ENCODE assay signal across 31 cellular contexts in the genomic region with DNA sequence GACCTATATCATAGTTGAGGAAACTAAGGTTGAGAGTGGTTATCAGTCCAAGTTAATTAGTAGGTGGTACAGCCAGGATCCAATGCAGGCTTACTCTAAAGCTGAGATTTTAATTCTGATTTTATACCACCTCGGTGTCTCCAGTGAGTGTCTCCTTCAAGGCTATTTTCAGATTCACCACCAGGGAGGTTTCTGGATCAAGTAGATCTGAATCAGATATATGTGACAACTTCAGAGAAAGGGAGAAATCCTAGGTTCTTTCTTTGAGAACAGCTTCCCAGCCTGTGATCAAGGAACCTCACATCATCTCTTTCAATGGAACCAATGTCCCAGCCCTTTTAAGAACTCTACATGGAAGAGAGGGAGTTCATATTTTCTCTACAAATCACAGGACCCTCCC.
"Had no signal": no experiment of that assay in that cellular context is flagged by ENCODE, and none has a peak within 500 bp of the region (broad histone marks: within the 10 kb centered on the region; RNA-seq: fewer than 3 reads in every experiment).

No MANE protein-coding gene starts in this region.

- H3K9me3 Mint-ChIP-seq: activated CD4-positive, alpha-beta memory T cell treated with anti-CD3 and anti-CD28 coated beads for 36 hours; activated T-cell treated with anti-CD3 and anti-CD28 coated beads, Interleukin-2, amount 50 U/mL, for 24 hours; activated T-helper 17 cell treated with anti-CD3 and anti-CD28 coated beads, Interleukin-2, amount 50 U/mL, for 72 hours; T-helper 2 cell treated with Interferon-gamma antibody and Interleukin-4, amounts not matched to agents 5 μg/mL and 100 μg/mL, for 36 hours had no signal

- H3K36me3 ChIP-seq: gastrocnemius medialis, heart right ventricle, WERI-Rb-1 had no signal

- H3K27me3 Mint-ChIP-seq: activated B cell treated with CpG ODN at 0.5 μM for 24 hours; activated CD4-positive, alpha-beta memory T cell treated with anti-CD3 and anti-CD28 coated beads for 36 hours; activated CD8-positive, alpha-beta memory T cell treated with anti-CD3 and anti-CD28 coated beads, Interleukin-2, amount 10 ng/mL, durations not matched to agents 7 days and 5 days; activated T-cell treated with anti-CD3 and anti-CD28 coated beads, Interleukin-2, amount 50 U/mL, for 24 hours; effector memory CD8-positive, alpha-beta T cell had no signal

- H3K4me3 Mint-ChIP-seq: activated B cell treated with CpG ODN at 0.5 μM for 24 hours; activated CD4-positive, alpha-beta memory T cell treated with anti-CD3 and anti-CD28 coated beads for 36 hours; activated CD8-positive, alpha-beta memory T cell treated with anti-CD3 and anti-CD28 coated beads, Interleukin-2, amount 10 ng/mL, durations not matched to agents 7 days and 5 days; activated CD8-positive, alpha-beta T cell treated with anti-CD3 and anti-CD28 coated beads, Interleukin-2, amount 10 ng/mL, durations not matched to agents 7 days and 5 days; activated naive CD8-positive, alpha-beta T cell; activated T-cell treated with anti-CD3 and anti-CD28 coated beads, Interleukin-2, amount 50 U/mL, for 24 hours; activated T-helper 17 cell treated with anti-CD3 and anti-CD28 coated beads, Interleukin-2, amount 50 U/mL, for 72 hours; effector memory CD8-positive, alpha-beta T cell; T-helper 17 cell; T-helper 2 cell treated with Interferon-gamma antibody and Interleukin-4, amounts not matched to agents 5 μg/mL and 100 μg/mL, for 36 hours had no signal

- H3K4me1 Mint-ChIP-seq: activated B cell treated with CpG ODN at 0.5 μM for 24 hours; activated CD8-positive, alpha-beta memory T cell treated with anti-CD3 and anti-CD28 coated beads, Interleukin-2, amount 10 ng/mL, durations not matched to agents 7 days and 5 days; activated T-helper 17 cell treated with anti-CD3 and anti-CD28 coated beads, Interleukin-2, amount 50 U/mL, for 72 hours had no signal

- H3K4me3 ChIP-seq: body of pancreas, gastrocnemius medialis, heart right ventricle had no signal

- H3K27ac Mint-ChIP-seq: activated B cell treated with CpG ODN at 0.5 μM for 24 hours; activated CD4-positive, alpha-beta memory T cell treated with anti-CD3 and anti-CD28 coated beads for 36 hours; activated CD8-positive, alpha-beta memory T cell treated with anti-CD3 and anti-CD28 coated beads, Interleukin-2, amount 10 ng/mL, durations not matched to agents 7 days and 5 days; activated CD8-positive, alpha-beta T cell treated with anti-CD3 and anti-CD28 coated beads, Interleukin-2, amount 10 ng/mL, durations not matched to agents 7 days and 5 days; activated naive CD8-positive, alpha-beta T cell; activated T-cell treated with anti-CD3 and anti-CD28 coated beads, Interleukin-2, amount 50 U/mL, for 24 hours; activated T-helper 17 cell treated with anti-CD3 and anti-CD28 coated beads, Interleukin-2, amount 50 U/mL, for 72 hours; effector memory CD8-positive, alpha-beta T cell; T-helper 17 cell; T-helper 2 cell treated with Interferon-gamma antibody and Interleukin-4, amounts not matched to agents 5 μg/mL and 100 μg/mL, for 36 hours had no signal

- H3K36me3 Mint-ChIP-seq: activated CD4-positive, alpha-beta memory T cell treated with anti-CD3 and anti-CD28 coated beads for 36 hours; activated CD8-positive, alpha-beta memory T cell treated with anti-CD3 and anti-CD28 coated beads, Interleukin-2, amount 10 ng/mL, durations not matched to agents 7 days and 5 days; activated naive CD8-positive, alpha-beta T cell had no signal

- H3K9me3 ChIP-seq: body of pancreas, gastrocnemius medialis, heart right ventricle had no signal

- H3K27me3 ChIP-seq: body of pancreas, foreskin keratinocyte, gastrocnemius medialis had no signal

- ATAC-seq: activated CD4-positive, CD25-positive, alpha-beta regulatory T cell treated with anti-CD3 and anti-CD28 coated beads, Interleukin-2, amount 50 U/mL, for 24 hours; activated CD8-positive, alpha-beta memory T cell treated with anti-CD3 and anti-CD28 coated beads, Interleukin-2, amount 10 ng/mL, durations not matched to agents 7 days and 5 days; activated CD8-positive, alpha-beta T cell treated with anti-CD3 and anti-CD28 coated beads, Interleukin-2, amount 10 ng/mL, durations not matched to agents 7 days and 5 days; activated T-helper 17 cell treated with anti-CD3 and anti-CD28 coated beads, Interleukin-2, amount 50 U/mL, for 72 hours; body of pancreas; effector memory CD8-positive, alpha-beta T cell; esophagus mucosa; foreskin keratinocyte; gastrocnemius medialis; heart right ventricle; T-helper 17 cell had no signal

- H3K27ac ChIP-seq: body of pancreas, foreskin keratinocyte, gastrocnemius medialis, heart right ventricle, WERI-Rb-1 had no signal

- DNase-seq: activated B cell treated with CpG ODN at 0.5 μM for 24 hours; activated CD4-positive, alpha-beta memory T cell treated with anti-CD3 and anti-CD28 coated beads for 36 hours; activated CD4-positive, alpha-beta T cell treated with anti-CD3 and anti-CD28 coated beads for 48 hours; activated CD8-positive, alpha-beta memory T cell treated with anti-CD3 and anti-CD28 coated beads, Interleukin-2, amount 10 ng/mL, durations not matched to agents 7 days and 5 days; activated CD8-positive, alpha-beta memory T cell treated with anti-CD3 and anti-CD28 coated beads, Interleukin-2, amount 50 U/mL, for 4 hours; activated CD8-positive, alpha-beta T cell treated with anti-CD3 and anti-CD28 coated beads, Interleukin-2, amount 10 ng/mL, durations not matched to agents 7 days and 5 days; activated effector memory CD4-positive, alpha-beta T cell treated with Interleukin-2 at 50 U/mL for 16 hours; activated gamma-delta T cell treated with Interleukin-2 at 50 U/mL for 16 hours; activated naive CD4-positive, alpha-beta T cell treated with anti-CD3 and anti-CD28 coated beads, Interleukin-2, amount 50 U/mL, for 16 hours; activated naive CD4-positive, alpha-beta T cell treated with Interleukin-2 at 50 U/mL for 16 hours; activated T-cell treated with anti-CD3 and anti-CD28 coated beads, Interleukin-2, amount 50 U/mL, for 24 hours; amniotic stem cell; anterior cingulate cortex; body of pancreas; caudate nucleus; cortex of kidney; dermis blood vessel endothelial cell; effector CD4-positive, alpha-beta T cell; effector memory CD8-positive, alpha-beta T cell; foreskin keratinocyte; gastrocnemius medialis; heart right ventricle; T-helper 1 cell; T-helper 17 cell; T1000; WERI-Rb-1 had no signal

- H3K4me1 ChIP-seq: body of pancreas, foreskin keratinocyte, gastrocnemius medialis, heart right ventricle had no signal
